ENCODE assay signal across 21 cellular contexts in genomic region chr21:42317341-42317741, GRCh38. TPM values are rescaled to one million over a fixed set of nuclear protein-coding genes. Genes with fewer than 3 reads are reported as not detected.
A peak's percentile ranks its signal among the peaks of the same experiment; 100 is the strongest.
DNase-seq lines count a peak whose midpoint lies in the region; ATAC-seq, FAIRE-seq and TF ChIP-seq lines count a peak whose summit lies in the region.
"Had no signal": no experiment of that assay in that cellular context is flagged by ENCODE, and none has a peak within 500 bp of the region (broad histone marks: within the 10 kb centered on the region; RNA-seq: fewer than 3 reads in every experiment).

No MANE protein-coding gene starts in this region.

- no peak overlapping the region for H4K5ac ChIP-seq in H1 (ENCODE audit: insufficient read length, low read depth, low read length)

- H3K14ac ChIP-seq in H1 (ENCODE audit: insufficient read length): no peak overlapping the region

- H3K79me1 ChIP-seq in H1 (ENCODE audit: low read depth, low read length): no peaks in the 10 kb centered on the region

- H3K4me3 Mint-ChIP-seq in activated CD4-positive, alpha-beta memory T cell treated with anti-CD3 and anti-CD28 coated beads for 36 hours: no peak overlapping the region
- H3K4me3 Mint-ChIP-seq: memory B cell; stimulated activated effector memory CD8-positive, alpha-beta T cell treated with anti-CD3 and anti-CD28 coated beads, Interleukin-12 subunit alpha, Interleukin-12 subunit beta, amount 100 ng/mL, for 72 hours; T-helper 2 cell treated with Interferon-gamma antibody and Interleukin-4, amounts not matched to agents 5 μg/mL and 100 μg/mL, for 36 hours had no signal

- CTCF ChIA-PET in H1 (lab: Charles Lee; ENCODE audit: partially characterized antibody): interaction anchor here (1.3 to 14.3 kb wide), 3 partner anchors 16 to 94 kb away, joined by 3 to 137 read pairs (median 4); no protein-coding TSS in a partner anchor
- CTCF ChIA-PET in activated CD4-positive, alpha-beta memory T cell treated with anti-CD3 and anti-CD28 coated beads for 36 hours (lab: Charles Lee): no interaction called here

- no peaks in the 10 kb centered on the region for H3K27me3 Mint-ChIP-seq in activated CD4-positive, alpha-beta memory T cell treated with anti-CD3 and anti-CD28 coated beads for 36 hours

- ATAC-seq in heart right ventricle (no peak), GM21447 (IDR thresholded peaks at IDR 0.05; ENCODE audit: unreplicated experiment) (no peak), HG03469 (IDR thresholded peaks at IDR 0.05; ENCODE audit: unreplicated experiment) (no peak), HG02852 (IDR thresholded peaks at IDR 0.05; ENCODE audit: unreplicated experiment) (no peak)
- ATAC-seq: gastrocnemius medialis; stimulated activated effector memory CD8-positive, alpha-beta T cell treated with anti-CD3 and anti-CD28 coated beads, Interleukin-12 subunit alpha, Interleukin-12 subunit beta, amount 100 ng/mL, for 72 hours had no signal

- peak overlapping the region; percentile 97; the same call in 1 of the 2 replicates for H2BK12ac ChIP-seq in H1 (ENCODE audit: low read depth, low read length)

- no peak for TF ChIP-seq POLR2A in H1 (IDR thresholded peaks at IDR 0.05; ENCODE audit: control extremely low read depth in 1 of 2, low read depth in 2 of 2, low read length in 2 of 2)

- H2AK5ac ChIP-seq in H1 (ENCODE audit: low read depth, low read length): no peak overlapping the region

- H3K27me3 ChIP-seq in heart right ventricle (peaks cover 0 to 8% (median 0%) of the 10 kb centered on the region in 7 donors), H1 (replicated peaks in 1 of 4; ENCODE audit: control insufficient read depth in 3 of 4, extremely low read depth in 1 of 4, insufficient read depth in 3 of 4, low read length in 3 of 4) (no peaks in the 10 kb centered on the region)
- H3K27me3 ChIP-seq: adrenal gland, gastrocnemius medialis, tibial nerve had no signal

- no peak overlapping the region for H3K23ac ChIP-seq in H1 (ENCODE audit: insufficient read length)

- H3K4me1 Mint-ChIP-seq in activated CD4-positive, alpha-beta memory T cell treated with anti-CD3 and anti-CD28 coated beads for 36 hours (ENCODE audit: low read depth): peaks cover 5% of the 10 kb centered on the region

- no peak for TF ChIP-seq RAD21 in H1 (IDR thresholded peaks at IDR 0.05 in 1 of 2, conservative IDR thresholded peaks at IDR 0.05 in 1 of 2; ENCODE audit: low read depth in 2 of 2, low read length in 2 of 2)

- TF ChIP-seq CTCF in heart right ventricle (IDR thresholded peaks at IDR 0.05) (no peak), H1 (IDR thresholded peaks at IDR 0.05; ENCODE audit: control extremely low read depth in 1 of 3, insufficient read depth in 1 of 3, low read depth in 1 of 3, low read length in 3 of 3) (no peak)

- H2BK5ac ChIP-seq in H1 (ENCODE audit: low read depth, low read length): peak overlapping the region; percentile 75; the same call in 1 of the 2 replicates

- H3K4me1 ChIP-seq in heart right ventricle (peaks cover 0 to 19% (median 15%) of the 10 kb centered on the region in 9 donors), H1 (replicated peaks in 1 of 4; ENCODE audit: control insufficient read depth in 3 of 4, insufficient read depth in 4 of 4, low read length in 3 of 4) (peaks cover 8 to 25% (median 18%) of the 10 kb centered on the region in 4 experiments)

- no peak overlapping the region for H2AFZ ChIP-seq in H1 (ENCODE audit: low read length)

- no peak overlapping the region for H3K4me3 ChIP-seq in heart right ventricle
- H3K4me3 ChIP-seq in H1 (ENCODE audit: extremely low read depth in 1 of 4, insufficient read depth in 2 of 4, low read depth in 3 of 4, low read length in 4 of 4): no peak overlapping the region
- H3K4me3 ChIP-seq: adrenal gland, gastrocnemius medialis, tibial nerve had no signal

- TF ChIP-seq EP300 in H1 (IDR thresholded peaks at IDR 0.05; ENCODE audit: borderline replicate concordance in 1 of 2, low read depth in 2 of 2, low read length in 2 of 2): no peak

- no peak overlapping the region for H4K8ac ChIP-seq in H1 (ENCODE audit: extremely low read depth, insufficient read depth, low read length)

- 75 to 87% methylated on average over 8 of the region's 8 CpGs for WGBS in heart right ventricle, 2 donors
- WGBS in H1 (ENCODE audit: extremely low coverage in 1 of 2, insufficient coverage in 1 of 2, insufficient read length in 1 of 2, insufficient replicate concordance in 2 of 2, low coverage in 1 of 2, low lambda C conversion rate in 2 of 2, missing lambda C conversion rate in 1 of 2), 2 experiments: 75% methylated on average over 8 of the region's 8 CpGs; no CpG with 5 or more reads in 1 of the 2 experiments

- no peaks in the 10 kb centered on the region for H3K79me2 ChIP-seq in H1 (ENCODE audit: control insufficient read depth in 1 of 2, insufficient read depth in 2 of 2, low read length in 2 of 2)

- H2BK15ac ChIP-seq in H1 (ENCODE audit: low read length): 0 out of 2 replicates have a peak overlapping the region, but pooled peaks have one; percentile 74

- H3K36me3 ChIP-seq in heart right ventricle: no peaks in the 10 kb centered on the region
- no peaks in the 10 kb centered on the region for H3K36me3 ChIP-seq in H1 (ENCODE audit: control insufficient read depth in 2 of 4, insufficient read depth in 4 of 4, low read length in 3 of 4)
- H3K36me3 ChIP-seq: adrenal gland, gastrocnemius medialis, tibial nerve had no signal

- POLR2A ChIA-PET in H1 (lab: Charles Lee; ENCODE audit: partially characterized antibody): no interaction called here
- POLR2A ChIA-PET in activated CD4-positive, alpha-beta memory T cell treated with anti-CD3 and anti-CD28 coated beads for 36 hours (lab: Charles Lee): interaction anchor here (0.6 kb wide), 1 partner anchor 181 kb away, joined by 4 read pairs; no protein-coding TSS in a partner anchor

- no peak overlapping the region for H3K27ac ChIP-seq in heart right ventricle
- no peak overlapping the region for H3K27ac ChIP-seq in H1 (ENCODE audit: low read depth, low read length)
- H3K27ac ChIP-seq: adrenal gland, gastrocnemius medialis had no signal

- no peak overlapping the region for H3K4ac ChIP-seq in H1 (replicated peaks; ENCODE audit: insufficient read length, low read depth, low read length)

- H3K9me3 ChIP-seq in heart right ventricle (no peaks in the 10 kb centered on the region), H1 (ENCODE audit: insufficient read depth in 2 of 2, low read depth in 1 of 2, low read length in 1 of 2) (no peaks in the 10 kb centered on the region)
- H3K9me3 ChIP-seq: adrenal gland, gastrocnemius medialis, tibial nerve had no signal

- H3K56ac ChIP-seq in H1 (replicated peaks; ENCODE audit: insufficient read length, low read depth, low read length): no peak overlapping the region

- intact Hi-C loops in cardiac septum (cut with DNase I): no loop called here
- intact Hi-C loops in heart right ventricle (cut with DNase I): loop anchor here in 4 of 10 donors (10.0 kb wide), 3 partner anchors 103 to 173 kb away; partner anchors contain the start of gene ABCG1 (in 1 of the 4)
- intact Hi-C loops in activated CD4-positive, alpha-beta memory T cell treated with anti-CD3 and anti-CD28 coated beads for 36 hours (cut with micrococcal nuclease): no loop called here

- DNase-seq in cardiac septum (ENCODE audit: low spot score) (peak; percentile 70), heart right ventricle (no peak), NCI-H345 treated with DMSO at 0.1 percent for 48 hours (lab: John Stamatoyannopoulos, UW; ENCODE audit: unreplicated experiment) (peak; percentile 96), H1 (ENCODE audit: low read depth in 1 of 2, low spot score in 2 of 2) (peak in 1 of 2 experiments; percentile 41)
- no peak for DNase-seq in activated CD4-positive, alpha-beta memory T cell treated with anti-CD3 and anti-CD28 coated beads for 36 hours
- DNase-seq: activated CD4-positive, alpha-beta T cell treated with anti-CD3 and anti-CD28 coated beads for 48 hours; central memory CD4-positive, alpha-beta T cell; gastrocnemius medialis; NK-92 treated with Interleukin-12 subunit alpha and Interleukin-12 subunit beta, amount 100 ng/mL, for 24 hours; nucleus accumbens had no signal

- no peak overlapping the region for H3K9ac ChIP-seq in H1 (replicated peaks in 1 of 4; ENCODE audit: extremely low read depth in 1 of 4, low read depth in 3 of 4, low read length in 3 of 4)

- no peak for FAIRE-seq in H1 (lab: Jason Lieb, UNC)
- FAIRE-seq: HTR-8/SVneo had no signal

- peak overlapping the region; percentile 40; the same call in 1 of the 2 replicates for H2BK20ac ChIP-seq in H1 (ENCODE audit: low read length)

- no peaks in the 10 kb centered on the region for H4K20me1 ChIP-seq in H1 (replicated peaks in 1 of 2; ENCODE audit: control insufficient read depth in 1 of 2, insufficient read depth in 2 of 2, low read length in 2 of 2)

- H3K9me3 Mint-ChIP-seq in activated CD4-positive, alpha-beta memory T cell treated with anti-CD3 and anti-CD28 coated beads for 36 hours: no peaks in the 10 kb centered on the region
- H3K9me3 Mint-ChIP-seq: memory B cell; stimulated activated effector memory CD8-positive, alpha-beta T cell treated with anti-CD3 and anti-CD28 coated beads, Interleukin-12 subunit alpha, Interleukin-12 subunit beta, amount 100 ng/mL, for 72 hours; T-helper 2 cell treated with Interferon-gamma antibody and Interleukin-4, amounts not matched to agents 5 μg/mL and 100 μg/mL, for 36 hours had no signal

- no peaks in the 10 kb centered on the region for H3K36me3 Mint-ChIP-seq in activated CD4-positive, alpha-beta memory T cell treated with anti-CD3 and anti-CD28 coated beads for 36 hours
- H3K36me3 Mint-ChIP-seq: memory B cell; stimulated activated effector memory CD8-positive, alpha-beta T cell treated with anti-CD3 and anti-CD28 coated beads, Interleukin-12 subunit alpha, Interleukin-12 subunit beta, amount 100 ng/mL, for 72 hours had no signal

- H3K4me2 ChIP-seq in H1 (ENCODE audit: insufficient read depth in 1 of 2, low read depth in 2 of 2, low read length in 2 of 2): no peak overlapping the region

- H2BK120ac ChIP-seq in H1 (replicated peaks; ENCODE audit: low read depth, low read length): no peak overlapping the region

- no peaks in the 10 kb centered on the region for H3K23me2 ChIP-seq in H1 (ENCODE audit: low read depth, low read length)

- peak overlapping the region; percentile 32; the same call in 1 of the 2 replicates for H3K18ac ChIP-seq in H1 (ENCODE audit: extremely low read depth, low read length)

- H4K91ac ChIP-seq in H1 (replicated peaks; ENCODE audit: insufficient read length, low read length): no peak overlapping the region

- H3K27ac Mint-ChIP-seq in activated CD4-positive, alpha-beta memory T cell treated with anti-CD3 and anti-CD28 coated beads for 36 hours: no peak overlapping the region
- H3K27ac Mint-ChIP-seq: memory B cell; stimulated activated effector memory CD8-positive, alpha-beta T cell treated with anti-CD3 and anti-CD28 coated beads, Interleukin-12 subunit alpha, Interleukin-12 subunit beta, amount 100 ng/mL, for 72 hours; T-helper 2 cell treated with Interferon-gamma antibody and Interleukin-4, amounts not matched to agents 5 μg/mL and 100 μg/mL, for 36 hours had no signal

RNA-seq across cellular contexts. Expression of gene TFF3, which starts 2.1 kb away (rescaled TPM):
- total RNA-seq in cardiac septum (4.8 TPM), heart right ventricle (1 to 10 TPM in 8 of 10 donors, under 1 TPM in 2; 0.90 to 5.1 (median 2.4) TPM)
- polyA plus RNA-seq in heart right ventricle (1 to 10 TPM; 4.9 to 7.9 TPM), H1 (2011; rRNA removed) (4.1 and 6.7 TPM in 2 replicates)
- total RNA-seq in H1 (2021; fragmentation: NEBNext Ultra II Directional; extraction: Animal tissue kit (Norgen Biotek cat#: 25700)): 1.7 TPM in 1 of 2 replicates, not detected in the other
- 2.8 TPM for polyA plus RNA-seq in H1 (2011; cell fraction: cytosol; rRNA removed)
- polyA plus RNA-seq in H1 (2011; cell fraction: nucleus; rRNA removed): 2.2 TPM
- 1.2 to 4.3 TPM (median 2.0 TPM) in 4 replicates for polyA plus RNA-seq in H1 (2012, experiment 1 of 2)
- 8.3 TPM for polyA plus RNA-seq in H1 (2012, experiment 2 of 2)
- 2.6 TPM for polyA plus RNA-seq in H1 (2013, experiment 1 of 2)
- polyA plus RNA-seq in H1 (2013, experiment 2 of 2): 2.0 TPM
- polyA minus RNA-seq in H1 (2011; rRNA and poly(A)+ RNA removed): 0.41 TPM in 1 of 2 replicates, not detected in the other
- not detected for polyA minus RNA-seq in H1 (2011; cell fraction: cytosol; rRNA and poly(A)+ RNA removed)
- not detected for polyA minus RNA-seq in H1 (2011; cell fraction: nucleus; rRNA and poly(A)+ RNA removed)
- not detected for total RNA-seq in activated CD4-positive, alpha-beta memory T cell treated with anti-CD3 and anti-CD28 coated beads for 36 hours

RNA-seq across cellular contexts. Expression of gene TFF2, which starts 33.5 kb away (rescaled TPM):
- total RNA-seq in cardiac septum: not detected
- total RNA-seq in heart right ventricle: not detected
- not detected for polyA plus RNA-seq in heart right ventricle
- not detected in 2 replicates for total RNA-seq in H1 (2021; fragmentation: NEBNext Ultra II Directional; extraction: Animal tissue kit (Norgen Biotek cat#: 25700))
- not detected in 2 replicates for polyA plus RNA-seq in H1 (2011; rRNA removed)
- polyA plus RNA-seq in H1 (2011; cell fraction: cytosol; rRNA removed): not detected
- polyA plus RNA-seq in H1 (2011; cell fraction: nucleus; rRNA removed): not detected
- not detected in 4 replicates for polyA plus RNA-seq in H1 (2012, experiment 1 of 2)
- not detected for polyA plus RNA-seq in H1 (2012, experiment 2 of 2)
- polyA plus RNA-seq in H1 (2013, experiment 1 of 2): not detected
- polyA plus RNA-seq in H1 (2013, experiment 2 of 2): not detected
- not detected in 2 replicates for polyA minus RNA-seq in H1 (2011; rRNA and poly(A)+ RNA removed)
- not detected for polyA minus RNA-seq in H1 (2011; cell fraction: cytosol; rRNA and poly(A)+ RNA removed)
- polyA minus RNA-seq in H1 (2011; cell fraction: nucleus; rRNA and poly(A)+ RNA removed): not detected
- total RNA-seq in activated CD4-positive, alpha-beta memory T cell treated with anti-CD3 and anti-CD28 coated beads for 36 hours: not detected
- total RNA-seq: adrenal gland, gastrocnemius medialis, skeletal muscle tissue, tibial nerve had no signal

RNA-seq across cellular contexts. Expression of gene TFF1, which starts 49.0 kb away (rescaled TPM):
- total RNA-seq in cardiac septum (not detected), heart right ventricle (not detected)
- polyA plus RNA-seq in heart right ventricle (not detected), H1 (2011; rRNA removed) (not detected in 2 replicates)
- not detected in 2 replicates for total RNA-seq in H1 (2021; fragmentation: NEBNext Ultra II Directional; extraction: Animal tissue kit (Norgen Biotek cat#: 25700))
- polyA plus RNA-seq in H1 (2011; cell fraction: cytosol; rRNA removed): not detected
- polyA plus RNA-seq in H1 (2011; cell fraction: nucleus; rRNA removed): not detected
- polyA plus RNA-seq in H1 (2012, experiment 1 of 2): not detected in 4 replicates
- not detected for polyA plus RNA-seq in H1 (2012, experiment 2 of 2)
- polyA plus RNA-seq in H1 (2013, experiment 1 of 2): not detected
- not detected for polyA plus RNA-seq in H1 (2013, experiment 2 of 2)
- not detected in 2 replicates for polyA minus RNA-seq in H1 (2011; rRNA and poly(A)+ RNA removed)
- polyA minus RNA-seq in H1 (2011; cell fraction: cytosol; rRNA and poly(A)+ RNA removed): not detected
- not detected for polyA minus RNA-seq in H1 (2011; cell fraction: nucleus; rRNA and poly(A)+ RNA removed)
- not detected for total RNA-seq in activated CD4-positive, alpha-beta memory T cell treated with anti-CD3 and anti-CD28 coated beads for 36 hours
- total RNA-seq: gastrocnemius medialis, M059J, skeletal muscle tissue, tibial nerve had no signal

Comparison
In these comparisons a context has a peak if more than half of its experiments do, and no peak if none do; other contexts are left out.
1. DNase-seq: peak in cardiac septum (single experiment) and NCI-H345 treated with DMSO at 0.1 percent for 48 hours (single experiment); none in heart right ventricle (0 of 2) and activated CD4-positive, alpha-beta memory T cell treated with anti-CD3 and anti-CD28 coated beads for 36 hours (single experiment).